Comparison of ENCODE assay signal across 8 cellular contexts in genomic region chr6:150641398-150642139, GRCh38. TPM values are rescaled to one million over a fixed set of nuclear protein-coding genes. Genes with fewer than 3 reads are reported as not detected.
DNase-seq lines count a peak whose midpoint lies in the region; ATAC-seq and TF ChIP-seq lines count a peak whose summit lies in the region.

No MANE protein-coding gene starts in this region.

- peak overlapping the region in 1 of 2 donors; percentile 5 for H3K27ac Mint-ChIP-seq in stimulated activated naive CD8-positive, alpha-beta T cell treated with anti-CD3 and anti-CD28 coated beads, Interleukin-15, amount 100 ng/mL, for 72 hours

- H3K27me3 ChIP-seq in Loucy (ENCODE audit: insufficient read depth, low read length, poor library complexity, severe bottlenecking) (no peaks in the 10 kb centered on the region), fibroblast of lung (ENCODE audit: control insufficient read depth, insufficient read depth, low read length) (no peaks in the 10 kb centered on the region), foreskin keratinocyte (no peaks in the 10 kb centered on the region)

- H3K27me3 Mint-ChIP-seq in activated T-cell treated with anti-CD3 and anti-CD28 coated beads, Interleukin-2, amount 50 U/mL, for 4 hours (ENCODE audit: low read depth) = peaks cover 3% of the 10 kb centered on the region
- H3K27me3 Mint-ChIP-seq in stimulated activated naive CD8-positive, alpha-beta T cell treated with anti-CD3 and anti-CD28 coated beads, Interleukin-15, amount 100 ng/mL, for 72 hours = peaks cover 16% of the 10 kb centered on the region

- H3K9me3 ChIP-seq in Loucy (ENCODE audit: insufficient read depth, low read depth, low read length) (no peaks in the 10 kb centered on the region), fibroblast of lung (ENCODE audit: control insufficient read depth, insufficient read depth, low read depth, low read length) (no peaks in the 10 kb centered on the region)

- ATAC-seq in activated T-cell treated with anti-CD3 and anti-CD28 coated beads, Interleukin-2, amount 50 U/mL, for 4 hours = no peak
- ATAC-seq in stimulated activated naive CD8-positive, alpha-beta T cell treated with anti-CD3 and anti-CD28 coated beads, Interleukin-15, amount 100 ng/mL, for 72 hours = no peak
- ATAC-seq in foreskin keratinocyte (no peak), HG03139 (IDR thresholded peaks at IDR 0.05; ENCODE audit: unreplicated experiment) (no peak), GM19463 (IDR thresholded peaks at IDR 0.05; ENCODE audit: unreplicated experiment) (no peak)

- DNase-seq in activated T-cell treated with anti-CD3 and anti-CD28 coated beads, Interleukin-2, amount 50 U/mL, for 4 hours = no peak
- DNase-seq in activated T-cell treated with anti-CD3 and anti-CD28 coated beads, Interleukin-2, amount 50 U/mL, for 48 hours = no peak
- DNase-seq in fibroblast of lung (ENCODE audit: low read depth in 2 of 2) (peak; percentile 18 to 32), foreskin keratinocyte (no peak)
- DNase-seq in stimulated activated naive CD8-positive, alpha-beta T cell treated with anti-CD3 and anti-CD28 coated beads, Interleukin-15, amount 100 ng/mL, for 72 hours = no peak

- H4K20me1 ChIP-seq in Loucy (ENCODE audit: insufficient read depth, low read length, poor library complexity, severe bottlenecking) (no peaks in the 10 kb centered on the region), fibroblast of lung (ENCODE audit: control insufficient read depth, extremely low read depth, insufficient read depth, low read length) (no peaks in the 10 kb centered on the region)

- H3K27ac ChIP-seq in fibroblast of lung (ENCODE audit: insufficient read depth, low read length) (no peak overlapping the region), foreskin keratinocyte (no peak overlapping the region)

- peaks cover 17% of the 10 kb centered on the region for H3F3A ChIP-seq in Loucy (ENCODE audit: low read depth)

- H3K36me3 ChIP-seq in Loucy (ENCODE audit: insufficient read depth, low read length) = peaks cover 3% of the 10 kb centered on the region; the same call in 1 of the 2 replicates
- no peaks in the 10 kb centered on the region for H3K36me3 ChIP-seq in fibroblast of lung (ENCODE audit: control insufficient read depth, insufficient read depth, low read length)

- no peak overlapping the region for H2AFZ ChIP-seq in Loucy (ENCODE audit: low read length)
- peak overlapping the region; percentile 6 for H2AFZ ChIP-seq in fibroblast of lung (ENCODE audit: low read length)

- H3K9ac ChIP-seq in Loucy (ENCODE audit: low read depth, low read length, poor library complexity, severe bottlenecking) (peak overlapping the region; percentile 80), fibroblast of lung (ENCODE audit: insufficient read depth, low read length) (no peak overlapping the region)

- no peaks in the 10 kb centered on the region for H3K9me2 ChIP-seq in Loucy (replicated peaks; ENCODE audit: low read depth, low read length)

- TF ChIP-seq CTCF in Loucy (conservative IDR thresholded peaks at IDR 0.05; ENCODE audit: low read length) (no peak), fibroblast of lung (conservative IDR thresholded peaks at IDR 0.05 in 1 of 2, IDR thresholded peaks at IDR 0.05 in 1 of 2; ENCODE audit: low read depth in 1 of 2, low read length in 2 of 2) (no peak), foreskin keratinocyte (conservative IDR thresholded peaks at IDR 0.05) (no peak)

- H3K4me2 ChIP-seq in Loucy (ENCODE audit: low read depth, low read length, poor library complexity, severe bottlenecking) (peak overlapping the region; percentile 95), fibroblast of lung (ENCODE audit: extremely low read depth, insufficient read depth, low read length) (peak overlapping the region; percentile 17)

- peaks cover 93% of the 10 kb centered on the region for H3K79me2 ChIP-seq in Loucy (ENCODE audit: insufficient read depth, low read length)
- no peaks in the 10 kb centered on the region for H3K79me2 ChIP-seq in fibroblast of lung (ENCODE audit: control insufficient read depth, insufficient read depth, low read length)

- H3K36me3 Mint-ChIP-seq in activated T-cell treated with anti-CD3 and anti-CD28 coated beads, Interleukin-2, amount 50 U/mL, for 4 hours (ENCODE audit: insufficient read depth) = peaks cover 4% of the 10 kb centered on the region

- H3K4me1 Mint-ChIP-seq in activated T-cell treated with anti-CD3 and anti-CD28 coated beads, Interleukin-2, amount 50 U/mL, for 4 hours (ENCODE audit: low read depth) = peaks cover 26% of the 10 kb centered on the region
- peaks cover 23% of the 10 kb centered on the region for H3K4me1 Mint-ChIP-seq in stimulated activated naive CD8-positive, alpha-beta T cell treated with anti-CD3 and anti-CD28 coated beads, Interleukin-15, amount 100 ng/mL, for 72 hours

- H3K4me3 Mint-ChIP-seq in activated T-cell treated with anti-CD3 and anti-CD28 coated beads, Interleukin-2, amount 50 U/mL, for 4 hours = peak overlapping the region; percentile 64
- H3K4me3 Mint-ChIP-seq in stimulated activated naive CD8-positive, alpha-beta T cell treated with anti-CD3 and anti-CD28 coated beads, Interleukin-15, amount 100 ng/mL, for 72 hours = peak overlapping the region; percentile 53 to 54

- H3K9me3 Mint-ChIP-seq in activated T-cell treated with anti-CD3 and anti-CD28 coated beads, Interleukin-2, amount 50 U/mL, for 4 hours = no peaks in the 10 kb centered on the region
- H3K9me3 Mint-ChIP-seq in stimulated activated naive CD8-positive, alpha-beta T cell treated with anti-CD3 and anti-CD28 coated beads, Interleukin-15, amount 100 ng/mL, for 72 hours = no peaks in the 10 kb centered on the region

- H3K4me1 ChIP-seq in Loucy (ENCODE audit: insufficient read depth, low read length, poor library complexity, severe bottlenecking) (peaks cover 80% of the 10 kb centered on the region), fibroblast of lung (ENCODE audit: control insufficient read depth, extremely low read depth, insufficient read depth, low read length) (no peaks in the 10 kb centered on the region), foreskin keratinocyte (no peaks in the 10 kb centered on the region)

- H3K4me3 ChIP-seq in Loucy (ENCODE audit: low read length, poor library complexity, severe bottlenecking) (peak overlapping the region; percentile 67), fibroblast of lung (replicated peaks in 1 of 4; ENCODE audit: control extremely low read depth in 1 of 4, insufficient read depth in 1 of 4, low read depth in 3 of 4, low read length in 4 of 4) (no peak overlapping the region)

RNA-seq across cellular contexts. Expression of gene PLEKHG1, which starts 41.9 kb away (rescaled TPM):
- total RNA-seq in activated T-cell treated with anti-CD3 and anti-CD28 coated beads, Interleukin-2, amount 50 U/mL, for 4 hours = 1 to 10 TPM; 1.5 to 8.0 (median 3.3) TPM
- total RNA-seq in fibroblast of lung (5.4 and 12.7 TPM in 2 replicates), foreskin keratinocyte (2.5 and 4.1 TPM in 2 replicates)
- polyA plus RNA-seq in fibroblast of lung (0.30 and 1.7 TPM in 2 replicates), foreskin keratinocyte (0.60 and 0.64 TPM in 2 replicates)
- 0.16 and 1.3 TPM in 2 replicates for polyA plus RNA-seq in fibroblast of lung (2012)
- 0.63 and 3.6 TPM in 2 replicates for polyA minus RNA-seq in fibroblast of lung (ENCODE audit: low replicate concordance)

Comparison
In these comparisons a context has a peak if more than half of its experiments do, and no peak if none do; other contexts are left out.
1. DNase-seq: peak in fibroblast of lung (2 of 2); none in activated T-cell treated with anti-CD3 and anti-CD28 coated beads, Interleukin-2, amount 50 U/mL, for 4 hours (single experiment), activated T-cell treated with anti-CD3 and anti-CD28 coated beads, Interleukin-2, amount 50 U/mL, for 48 hours (0 of 2), stimulated activated naive CD8-positive, alpha-beta T cell treated with anti-CD3 and anti-CD28 coated beads, Interleukin-15, amount 100 ng/mL, for 72 hours (0 of 2) and foreskin keratinocyte (0 of 2).